Comparison of ENCODE assay signal across 35 cellular contexts in genomic region chr12:48058771-48059170, GRCh38. TPM values are rescaled to one million over a fixed set of nuclear protein-coding genes. Genes with fewer than 3 reads are reported as not detected.
"Had no signal": no experiment of that assay in that cellular context is flagged by ENCODE, and none has a peak within 500 bp of the region (broad histone marks: within the 10 kb centered on the region; RNA-seq: fewer than 3 reads in every experiment).

No MANE protein-coding gene starts in this region.

- H3K9ac ChIP-seq: parathyroid adenoma had no signal

- H3K4me1 ChIP-seq: parathyroid adenoma, suprapubic skin, testis, tibial artery, transverse colon, upper lobe of right lung, uterus had no signal

- ATAC-seq: naive thymus-derived CD8-positive, alpha-beta T cell; natural killer cell treated with Interleukin-12 subunit alpha and Interleukin-12 subunit beta and Interleukin-15 and Interleukin-18, amount 100 ng/mL, for 72 hours; psoas muscle; right cardiac atrium; sciatic nerve; stimulated activated memory B cell treated with anti-CD40 and anti-IgM and Interleukin-4, amounts not matched to agents 10 μg/mL and 1 μg/mL and 100 μg/mL, for 72 hours; stimulated activated naive CD8-positive, alpha-beta T cell treated with anti-CD3 and anti-CD28 coated beads, Interleukin-15, amount 100 ng/mL, for 72 hours; stimulated activated naive CD8-positive, alpha-beta T cell treated with anti-CD3 and anti-CD28 coated beads, Interleukin-15, Interleukin-2, amounts not matched to agents 100 U/mL and 50 U/mL, for 24 hours; upper lobe of right lung had no signal

- H3K79me2 ChIP-seq: parathyroid adenoma had no signal

- H3K4me1 Mint-ChIP-seq: naive thymus-derived CD8-positive, alpha-beta T cell; stimulated activated naive CD8-positive, alpha-beta T cell treated with anti-CD3 and anti-CD28 coated beads, Interleukin-15, amount 100 ng/mL, for 72 hours had no signal

- H3K27ac Mint-ChIP-seq: naive thymus-derived CD8-positive, alpha-beta T cell; natural killer cell treated with Interleukin-12 subunit alpha and Interleukin-12 subunit beta and Interleukin-15 and Interleukin-18, amount 100 ng/mL, for 72 hours; nephron progenitor cell; progenitor cell of endocrine pancreas; stimulated activated memory B cell treated with anti-CD40 and anti-IgM and Interleukin-4, amounts not matched to agents 10 μg/mL and 1 μg/mL and 100 μg/mL, for 72 hours; stimulated activated naive CD8-positive, alpha-beta T cell treated with anti-CD3 and anti-CD28 coated beads, Interleukin-15, amount 100 ng/mL, for 72 hours; type B pancreatic cell had no signal

- H3K4me3 Mint-ChIP-seq: naive thymus-derived CD8-positive, alpha-beta T cell; natural killer cell treated with Interleukin-12 subunit alpha and Interleukin-12 subunit beta and Interleukin-15 and Interleukin-18, amount 100 ng/mL, for 72 hours; nephron progenitor cell; neural crest cell; stimulated activated memory B cell treated with anti-CD40 and anti-IgM and Interleukin-4, amounts not matched to agents 10 μg/mL and 1 μg/mL and 100 μg/mL, for 72 hours; stimulated activated naive CD8-positive, alpha-beta T cell treated with anti-CD3 and anti-CD28 coated beads, Interleukin-15, amount 100 ng/mL, for 72 hours; type B pancreatic cell had no signal

- H3K9me3 Mint-ChIP-seq: natural killer cell treated with Interleukin-12 subunit alpha and Interleukin-12 subunit beta and Interleukin-15 and Interleukin-18, amount 100 ng/mL, for 72 hours had no signal

- H3K9me3 ChIP-seq: neutrophil, ovary, suprapubic skin, testis, tibial artery, transverse colon, upper lobe of right lung, uterus had no signal

- H3K27ac ChIP-seq: neutrophil, ovary, parathyroid adenoma, psoas muscle, skin epidermis, spleen, suprapubic skin, testis, tibial artery, transverse colon, upper lobe of right lung, uterus had no signal

- DNase-seq: naive thymus-derived CD8-positive, alpha-beta T cell; nephron progenitor cell; nucleus accumbens; ovary; posterior cingulate gyrus; psoas muscle; right cardiac atrium; spleen; stimulated activated CD4-positive, alpha-beta T cell treated with anti-CD3 and anti-CD28 coated beads, Interleukin-12 subunit alpha, Interleukin-12 subunit beta, amount 100 ng/mL, for 4 hours; stimulated activated CD4-positive, alpha-beta T cell treated with anti-CD3 and anti-CD28 coated beads, Interleukin-1b, Interleukin-23, amount 100 ng/mL, for 48 hours; stimulated activated CD4-positive, alpha-beta T cell treated with anti-CD3 and anti-CD28 coated beads, Interleukin-4, amount 100 ng/mL, for 1 hour; stimulated activated CD4-positive, alpha-beta T cell treated with anti-CD3 and anti-CD28 coated beads, Interleukin-4, amount 100 ng/mL, for 4 hours; stimulated activated CD8-positive, alpha-beta memory T cell treated with anti-CD3 and anti-CD28 coated beads, Interleukin-4, amount 100 ng/mL, for 48 hours; stimulated activated naive CD4-positive, alpha-beta T cell; stimulated activated naive CD8-positive, alpha-beta T cell treated with anti-CD3 and anti-CD28 coated beads, Interleukin-15, amount 100 ng/mL, for 72 hours; stimulated activated naive CD8-positive, alpha-beta T cell treated with anti-CD3 and anti-CD28 coated beads, Interleukin-15, Interleukin-2, amounts not matched to agents 100 U/mL and 50 U/mL, for 24 hours; substantia nigra; testis; tibial artery; transverse colon; upper lobe of right lung; uterus had no signal

- H3K4me3 ChIP-seq: ovary, psoas muscle, skin epidermis, smooth muscle cell, spleen, suprapubic skin, testis, tibial artery, transverse colon, upper lobe of right lung, uterus had no signal

- H3K36me3 ChIP-seq: ovary, uterus had no signal

- H3K27me3 ChIP-seq: neutrophil, ovary, spleen, suprapubic skin, testis, tibial artery, transverse colon, upper lobe of right lung, uterus had no signal

- H3K4me2 ChIP-seq: smooth muscle cell had no signal

- H2AFZ ChIP-seq: parathyroid adenoma had no signal

- H3K27me3 Mint-ChIP-seq: naive thymus-derived CD8-positive, alpha-beta T cell; natural killer cell treated with Interleukin-12 subunit alpha and Interleukin-12 subunit beta and Interleukin-15 and Interleukin-18, amount 100 ng/mL, for 72 hours; progenitor cell of endocrine pancreas; stimulated activated memory B cell treated with anti-CD40 and anti-IgM and Interleukin-4, amounts not matched to agents 10 μg/mL and 1 μg/mL and 100 μg/mL, for 72 hours; stimulated activated naive CD8-positive, alpha-beta T cell treated with anti-CD3 and anti-CD28 coated beads, Interleukin-15, amount 100 ng/mL, for 72 hours; type B pancreatic cell had no signal

RNA-seq across cellular contexts. Expression of gene COL2A1, which starts 54.5 kb away (rescaled TPM):
- total RNA-seq: natural killer cell treated with Interleukin-12 subunit alpha and Interleukin-12 subunit beta and Interleukin-15 and Interleukin-18, amount 100 ng/mL, for 72 hours; renal cortical epithelial cell; right cardiac atrium; sciatic nerve; suprapubic skin; upper lobe of right lung had no signal
- polyA plus RNA-seq: naive thymus-derived CD8-positive, alpha-beta T cell; spleen; urinary bladder had no signal
